18 cellular contexts compared by ENCODE assay signal in genomic region chr15:64738231-64739095, GRCh38. TPM values are rescaled to one million over a fixed set of nuclear protein-coding genes. Genes with fewer than 3 reads are reported as not detected.
"Had no signal": no experiment of that assay in that cellular context is flagged by ENCODE, and none has a peak within 500 bp of the region (broad histone marks: within the 10 kb centered on the region; RNA-seq: fewer than 3 reads in every experiment).

No MANE protein-coding gene starts in this region.

- H3K36me3 Mint-ChIP-seq: naive thymus-derived CD4-positive, alpha-beta T cell had no signal

- H3K36me3 ChIP-seq: prostate gland, SJCRH30 had no signal

- ATAC-seq: activated CD4-positive, alpha-beta T cell treated with anti-CD3 and anti-CD28 coated beads for 36 hours; naive thymus-derived CD4-positive, alpha-beta T cell; stimulated activated naive CD8-positive, alpha-beta T cell treated with anti-CD3 and anti-CD28 coated beads, Interleukin-15, amount 100 ng/mL, for 72 hours had no signal

- H3K27ac ChIP-seq: SJCRH30, VCaP had no signal

- H3K4me3 ChIP-seq: lung, prostate gland had no signal

- H3K27me3 Mint-ChIP-seq: activated CD4-positive, alpha-beta memory T cell treated with anti-CD3 and anti-CD28 coated beads, Interleukin-2, amount 10 ng/mL, durations not matched to agents 7 days and 5 days; activated CD4-positive, alpha-beta T cell treated with anti-CD3 and anti-CD28 coated beads for 36 hours; naive thymus-derived CD4-positive, alpha-beta T cell; stimulated activated naive CD8-positive, alpha-beta T cell treated with anti-CD3 and anti-CD28 coated beads, Interleukin-15, amount 100 ng/mL, for 72 hours had no signal

- H3K9me3 ChIP-seq: prostate gland, SJCRH30 had no signal

- H3K4me1 Mint-ChIP-seq: activated CD4-positive, alpha-beta memory T cell treated with anti-CD3 and anti-CD28 coated beads, Interleukin-2, amount 10 ng/mL, durations not matched to agents 7 days and 5 days; activated CD4-positive, alpha-beta T cell treated with anti-CD3 and anti-CD28 coated beads for 36 hours; naive thymus-derived CD4-positive, alpha-beta T cell; stimulated activated naive CD8-positive, alpha-beta T cell treated with anti-CD3 and anti-CD28 coated beads, Interleukin-15, amount 100 ng/mL, for 72 hours had no signal

- H3K9me3 Mint-ChIP-seq: activated CD4-positive, alpha-beta memory T cell treated with anti-CD3 and anti-CD28 coated beads, Interleukin-2, amount 10 ng/mL, durations not matched to agents 7 days and 5 days; activated T-helper 1 cell treated with anti-CD3 and anti-CD28 coated beads, Interleukin-12 subunit alpha, Interleukin-12 subunit beta, Interleukin-2, Interleukin-4 antibody, amounts not matched to agents 30 ng/mL and 10 ng/mL and 1 ng/mL, durations not matched to agents 14 hours and 24 hours and 36 hours; naive thymus-derived CD4-positive, alpha-beta T cell; stimulated activated naive CD8-positive, alpha-beta T cell treated with anti-CD3 and anti-CD28 coated beads, Interleukin-15, amount 100 ng/mL, for 72 hours had no signal

- H3K27ac Mint-ChIP-seq: activated CD4-positive, alpha-beta memory T cell treated with anti-CD3 and anti-CD28 coated beads, Interleukin-2, amount 10 ng/mL, durations not matched to agents 7 days and 5 days; activated CD4-positive, alpha-beta T cell treated with anti-CD3 and anti-CD28 coated beads for 36 hours; activated T-helper 1 cell treated with anti-CD3 and anti-CD28 coated beads, Interleukin-12 subunit alpha, Interleukin-12 subunit beta, Interleukin-2, Interleukin-4 antibody, amounts not matched to agents 30 ng/mL and 10 ng/mL and 1 ng/mL, durations not matched to agents 14 hours and 24 hours and 36 hours; naive thymus-derived CD4-positive, alpha-beta T cell had no signal

- H3K4me3 Mint-ChIP-seq: activated CD4-positive, alpha-beta memory T cell treated with anti-CD3 and anti-CD28 coated beads, Interleukin-2, amount 10 ng/mL, durations not matched to agents 7 days and 5 days; activated CD4-positive, alpha-beta T cell treated with anti-CD3 and anti-CD28 coated beads for 36 hours; activated T-helper 1 cell treated with anti-CD3 and anti-CD28 coated beads, Interleukin-12 subunit alpha, Interleukin-12 subunit beta, Interleukin-2, Interleukin-4 antibody, amounts not matched to agents 30 ng/mL and 10 ng/mL and 1 ng/mL, durations not matched to agents 14 hours and 24 hours and 36 hours; naive thymus-derived CD4-positive, alpha-beta T cell; stimulated activated naive CD8-positive, alpha-beta T cell treated with anti-CD3 and anti-CD28 coated beads, Interleukin-15, amount 100 ng/mL, for 72 hours had no signal

- DNase-seq: activated CD4-positive, alpha-beta memory T cell treated with anti-CD3 and anti-CD28 coated beads, Interleukin-2, amount 10 ng/mL, durations not matched to agents 7 days and 5 days; activated CD4-positive, alpha-beta T cell treated with anti-CD3 and anti-CD28 coated beads for 36 hours; activated naive CD4-positive, alpha-beta T cell treated with Interleukin-2 at 50 U/mL for 16 hours; caudate nucleus; cortex of kidney; effector memory CD4-positive, alpha-beta T cell; hippocampal formation; midbrain; naive thymus-derived CD4-positive, alpha-beta T cell; occipital lobe; stimulated activated CD4-positive, alpha-beta T cell treated with anti-CD3 and anti-CD28 coated beads, Interleukin-4, amount 100 ng/mL, for 4 hours; stimulated activated naive CD8-positive, alpha-beta T cell treated with anti-CD3 and anti-CD28 coated beads, Interleukin-15, amount 100 ng/mL, for 72 hours; T-helper 9 cell had no signal

- H3K27me3 ChIP-seq: SJCRH30 had no signal

RNA-seq across cellular contexts. Expression of gene RBPMS2, which starts 36.9 kb away (rescaled TPM):
- total RNA-seq: activated CD4-positive, alpha-beta memory T cell treated with anti-CD3 and anti-CD28 coated beads, Interleukin-2, amount 10 ng/mL, durations not matched to agents 7 days and 5 days; activated CD4-positive, alpha-beta T cell treated with anti-CD3 and anti-CD28 coated beads for 36 hours; occipital lobe had no signal
- polyA plus RNA-seq: naive thymus-derived CD4-positive, alpha-beta T cell had no signal
